In genomic region chr9:107710988-107711387, GRCh38 we compare ENCODE assay signal across 1 cellular context.
TF ChIP-seq lines count a peak whose summit lies in the region.

No MANE protein-coding gene starts in this region.

TF ChIP-seq in H1, 55 proteins besides CTCF, POLR2A, EP300 and RAD21:
- TF ChIP-seq NRF1 (IDR thresholded peaks at IDR 0.05; ENCODE audit: low read depth, low read length) (no peak), ZNF274 (IDR thresholded peaks at IDR 0.05; ENCODE audit: borderline replicate concordance, extremely low read depth, low read length) (no peak), HDAC6 (IDR thresholded peaks at IDR 0.05; ENCODE audit: low read depth, low read length) (no peak), GTF2F1 (IDR thresholded peaks at IDR 0.05; ENCODE audit: borderline replicate concordance, low read depth, low read length) (no peak), SAP30 (IDR thresholded peaks at IDR 0.05; ENCODE audit: insufficient read depth, insufficient replicate concordance, low read length) (no peak), SP2 (IDR thresholded peaks at IDR 0.05; ENCODE audit: low read length) (no peak), POLR2AphosphoS5 (IDR thresholded peaks at IDR 0.05; ENCODE audit: low read depth, low read length) (no peak), RBBP5 (IDR thresholded peaks at IDR 0.05; ENCODE audit: borderline replicate concordance, low read depth, low read length) (no peak)
TF ChIP-seq in H1: peak in this region for 0.
